In genomic region chr6:32174416-32174815, GRCh38 we compare ENCODE assay signal across 1 cellular context.
TF ChIP-seq lines count a peak whose summit lies in the region.

No MANE protein-coding gene starts in this region.

TF ChIP-seq in GM12878, 131 proteins besides CTCF, POLR2A, EP300 and RAD21:
- TF ChIP-seq BHLHE40 (IDR thresholded peaks at IDR 0.05; ENCODE audit: borderline replicate concordance in 1 of 2, low read depth in 2 of 2, low read length in 1 of 2) (no peak), RFX5 (IDR thresholded peaks at IDR 0.05; ENCODE audit: low read depth, low read length) (no peak), ZNF207 (IDR thresholded peaks at IDR 0.05; ENCODE audit: borderline replicate concordance) (no peak), PAX5 (IDR thresholded peaks at IDR 0.05; ENCODE audit: borderline replicate concordance, low read depth, low read length) (no peak), ZNF24 (IDR thresholded peaks at IDR 0.05) (no peak), CREB1 (IDR thresholded peaks at IDR 0.05; ENCODE audit: low read depth) (no peak), HDAC6 (IDR thresholded peaks at IDR 0.05; ENCODE audit: unreplicated experiment) (no peak), ZNF687 (IDR thresholded peaks at IDR 0.05) (no peak), NRF1 (conservative IDR thresholded peaks at IDR 0.05; ENCODE audit: low read depth, low read length) (no peak), SRF (IDR thresholded peaks at IDR 0.05; ENCODE audit: low read depth in 2 of 2, low read length in 2 of 2) (no peak), MXI1 (IDR thresholded peaks at IDR 0.05; ENCODE audit: low read depth, low read length) (no peak), NR2F1 (conservative IDR thresholded peaks at IDR 0.05) (no peak), FOS (IDR thresholded peaks at IDR 0.05; ENCODE audit: borderline replicate concordance, extremely low read depth, insufficient read length) (no peak), SUPT20H (IDR thresholded peaks at IDR 0.05; ENCODE audit: borderline replicate concordance, control insufficient read depth, low read depth, low read length) (no peak), PAX8 (IDR thresholded peaks at IDR 0.05) (no peak), BMI1 (IDR thresholded peaks at IDR 0.05; ENCODE audit: borderline replicate concordance) (no peak)
- TF ChIP-seq, protein P1, sequence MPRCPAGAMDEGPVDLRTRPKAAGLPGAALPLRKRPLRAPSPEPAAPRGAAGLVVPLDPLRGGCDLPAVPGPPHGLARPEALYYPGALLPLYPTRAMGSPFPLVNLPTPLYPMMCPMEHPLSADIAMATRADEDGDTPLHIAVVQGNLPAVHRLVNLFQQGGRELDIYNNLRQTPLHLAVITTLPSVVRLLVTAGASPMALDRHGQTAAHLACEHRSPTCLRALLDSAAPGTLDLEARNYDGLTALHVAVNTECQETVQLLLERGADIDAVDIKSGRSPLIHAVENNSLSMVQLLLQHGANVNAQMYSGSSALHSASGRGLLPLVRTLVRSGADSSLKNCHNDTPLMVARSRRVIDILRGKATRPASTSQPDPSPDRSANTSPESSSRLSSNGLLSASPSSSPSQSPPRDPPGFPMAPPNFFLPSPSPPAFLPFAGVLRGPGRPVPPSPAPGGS (IDR thresholded peaks at IDR 0.05; ENCODE audit: borderline replicate concordance, insufficient read depth, low read depth, low read length, poor library complexity, severe bottlenecking), result no peak
- TF ChIP-seq, protein P2, sequence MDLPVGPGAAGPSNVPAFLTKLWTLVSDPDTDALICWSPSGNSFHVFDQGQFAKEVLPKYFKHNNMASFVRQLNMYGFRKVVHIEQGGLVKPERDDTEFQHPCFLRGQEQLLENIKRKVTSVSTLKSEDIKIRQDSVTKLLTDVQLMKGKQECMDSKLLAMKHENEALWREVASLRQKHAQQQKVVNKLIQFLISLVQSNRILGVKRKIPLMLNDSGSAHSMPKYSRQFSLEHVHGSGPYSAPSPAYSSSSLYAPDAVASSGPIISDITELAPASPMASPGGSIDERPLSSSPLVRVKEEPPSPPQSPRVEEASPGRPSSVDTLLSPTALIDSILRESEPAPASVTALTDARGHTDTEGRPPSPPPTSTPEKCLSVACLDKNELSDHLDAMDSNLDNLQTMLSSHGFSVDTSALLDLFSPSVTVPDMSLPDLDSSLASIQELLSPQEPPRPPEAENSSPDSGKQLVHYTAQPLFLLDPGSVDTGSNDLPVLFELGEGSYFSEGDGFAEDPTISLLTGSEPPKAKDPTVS (IDR thresholded peaks at IDR 0.05; ENCODE audit: low read depth, low read length), result no peak
- TF ChIP-seq, protein P3, sequence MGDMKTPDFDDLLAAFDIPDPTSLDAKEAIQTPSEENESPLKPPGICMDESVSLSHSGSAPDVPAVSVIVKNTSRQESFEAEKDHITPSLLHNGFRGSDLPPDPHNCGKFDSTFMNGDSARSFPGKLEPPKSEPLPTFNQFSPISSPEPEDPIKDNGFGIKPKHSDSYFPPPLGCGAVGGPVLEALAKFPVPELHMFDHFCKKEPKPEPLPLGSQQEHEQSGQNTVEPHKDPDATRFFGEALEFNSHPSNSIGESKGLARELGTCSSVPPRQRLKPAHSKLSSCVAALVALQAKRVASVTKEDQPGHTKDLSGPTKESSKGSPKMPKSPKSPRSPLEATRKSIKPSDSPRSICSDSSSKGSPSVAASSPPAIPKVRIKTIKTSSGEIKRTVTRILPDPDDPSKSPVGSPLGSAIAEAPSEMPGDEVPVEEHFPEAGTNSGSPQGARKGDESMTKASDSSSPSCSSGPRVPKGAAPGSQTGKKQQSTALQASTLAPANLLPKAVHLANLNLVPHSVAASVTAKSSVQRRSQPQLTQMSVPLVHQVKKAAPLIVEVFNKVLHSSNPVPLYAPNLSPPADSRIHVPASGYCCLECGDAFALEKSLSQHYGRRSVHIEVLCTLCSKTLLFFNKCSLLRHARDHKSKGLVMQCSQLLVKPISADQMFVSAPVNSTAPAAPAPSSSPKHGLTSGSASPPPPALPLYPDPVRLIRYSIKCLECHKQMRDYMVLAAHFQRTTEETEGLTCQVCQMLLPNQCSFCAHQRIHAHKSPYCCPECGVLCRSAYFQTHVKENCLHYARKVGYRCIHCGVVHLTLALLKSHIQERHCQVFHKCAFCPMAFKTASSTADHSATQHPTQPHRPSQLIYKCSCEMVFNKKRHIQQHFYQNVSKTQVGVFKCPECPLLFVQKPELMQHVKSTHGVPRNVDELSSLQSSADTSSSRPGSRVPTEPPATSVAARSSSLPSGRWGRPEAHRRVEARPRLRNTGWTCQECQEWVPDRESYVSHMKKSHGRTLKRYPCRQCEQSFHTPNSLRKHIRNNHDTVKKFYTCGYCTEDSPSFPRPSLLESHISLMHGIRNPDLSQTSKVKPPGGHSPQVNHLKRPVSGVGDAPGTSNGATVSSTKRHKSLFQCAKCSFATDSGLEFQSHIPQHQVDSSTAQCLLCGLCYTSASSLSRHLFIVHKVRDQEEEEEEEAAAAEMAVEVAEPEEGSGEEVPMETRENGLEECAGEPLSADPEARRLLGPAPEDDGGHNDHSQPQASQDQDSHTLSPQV (IDR thresholded peaks at IDR 0.05), result no peak
